Comparison of ENCODE assay signal across 8 cellular contexts in the genomic region with DNA sequence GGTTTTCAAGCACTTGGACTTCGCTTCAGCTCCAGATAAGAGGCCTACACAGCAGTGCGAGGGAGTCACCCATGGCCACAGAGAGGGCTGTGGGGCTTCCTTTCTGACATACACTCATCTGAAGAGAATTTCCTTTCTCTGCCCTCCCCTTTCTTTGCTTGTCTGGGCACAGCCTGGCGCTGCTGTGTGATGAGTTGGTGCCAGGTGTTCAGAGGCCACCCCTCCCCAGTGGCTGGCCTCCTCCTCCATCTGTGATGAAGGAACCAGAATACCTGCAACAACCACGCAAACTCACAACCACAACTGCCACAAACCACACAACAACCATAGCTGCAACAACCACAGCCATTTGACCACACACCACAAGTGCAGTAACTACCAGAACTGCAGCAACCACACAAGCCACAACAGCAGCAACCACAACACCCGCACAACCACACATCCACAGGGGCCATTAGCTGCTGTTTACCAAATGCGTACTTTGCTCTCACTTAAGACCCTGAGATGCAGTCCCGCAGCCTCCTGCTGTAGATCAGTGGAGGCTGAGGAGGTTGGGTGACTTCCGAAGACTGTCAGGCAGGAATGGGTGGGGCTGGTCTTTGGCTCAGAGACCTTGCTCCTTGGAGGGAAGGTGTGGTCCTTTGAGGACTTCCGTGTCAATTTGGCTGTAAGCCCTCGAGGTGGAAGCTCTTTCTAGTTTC.
DNase-seq lines count a peak whose midpoint lies in the region; ATAC-seq lines count a peak whose summit lies in the region.

No MANE protein-coding gene starts in this region.

- no peak overlapping the region for H2AFZ ChIP-seq in GM23248

- no peaks in the 10 kb centered on the region for H4K20me1 ChIP-seq in GM23248 (ENCODE audit: insufficient read depth)

- H3K4me1 ChIP-seq in GM23248 (ENCODE audit: insufficient read depth) (peaks cover 7% of the 10 kb centered on the region; the same call in 1 of the 2 replicates), rectal smooth muscle tissue (ENCODE audit: control insufficient read depth, insufficient read depth, low read length) (peaks cover 5% of the 10 kb centered on the region)

- H3K9ac ChIP-seq in GM23248, result no peak overlapping the region
- H3K9ac ChIP-seq in rectal smooth muscle tissue (ENCODE audit: low read length), result no peak overlapping the region

- ATAC-seq in GM19452 (IDR thresholded peaks at IDR 0.05; ENCODE audit: unreplicated experiment) (no peak), HG02884 (IDR thresholded peaks at IDR 0.05; ENCODE audit: unreplicated experiment) (no peak), HG03460 (IDR thresholded peaks at IDR 0.05; ENCODE audit: unreplicated experiment) (no peak)

- H3K27ac ChIP-seq in GM23248 (no peak overlapping the region), rectal smooth muscle tissue (ENCODE audit: low read depth, low read length) (peak overlapping the region; percentile 50)

- in situ Hi-C loops in GM23248 (cut with MboI), result loop anchor here (10.0 kb wide), 1 partner anchor 635 kb away; no protein-coding TSS in a partner anchor

- peaks cover 5% of the 10 kb centered on the region for H3K9me3 ChIP-seq in GM23248 (ENCODE audit: low read depth)

- no peak overlapping the region for H3K4me2 ChIP-seq in GM23248 (ENCODE audit: unreplicated experiment)

- H3K4me3 ChIP-seq in GM23248 (no peak overlapping the region), rectal smooth muscle tissue (ENCODE audit: low read length) (no peak overlapping the region)

- no peaks in the 10 kb centered on the region for H3K79me2 ChIP-seq in GM23248 (ENCODE audit: insufficient read depth)

- peak; percentile 46 for DNase-seq in GM23248
- DNase-seq in T-helper 1 cell, result peak; percentile 24 to 83 (median 38)
- peak; percentile 66 for DNase-seq in astrocyte of the hippocampus (ENCODE audit: low read depth, low spot score)
- no peak for DNase-seq in NCI-H2227 (lab: John Stamatoyannopoulos, UW; ENCODE audit: unreplicated experiment)

- H3K27me3 ChIP-seq in GM23248 (replicated peaks; ENCODE audit: insufficient read depth) (no peaks in the 10 kb centered on the region), rectal smooth muscle tissue (ENCODE audit: control insufficient read depth, insufficient read depth, low read length) (no peaks in the 10 kb centered on the region)

- 79 to 86% methylated on average over 10 of the region's 10 CpGs for WGBS in GM23248 (ENCODE audit: low coverage in 1 of 2, low lambda C conversion rate in 2 of 2, missing lambda C conversion rate in 2 of 2), 2 experiments

- H3K36me3 ChIP-seq in GM23248 (ENCODE audit: low read depth) (no peaks in the 10 kb centered on the region), rectal smooth muscle tissue (ENCODE audit: control insufficient read depth, insufficient read depth, low read length) (no peaks in the 10 kb centered on the region)

- no peaks in the 10 kb centered on the region for H3F3A ChIP-seq in GM23248 (ENCODE audit: insufficient read depth)

- no peaks in the 10 kb centered on the region for H3K9me2 ChIP-seq in GM23248 (ENCODE audit: insufficient read depth)
